ENCODE assay signal across 1 cellular context in genomic region chr19:955803-956746, GRCh38.
TF ChIP-seq lines count a peak whose summit lies in the region.

No MANE protein-coding gene starts in this region.

TF ChIP-seq in HepG2, 621 proteins besides CTCF, POLR2A, EP300 and RAD21:
- peak; percentile 75 for TF ChIP-seq AGO2 (optimal IDR thresholded peaks at IDR 0.05; ENCODE audit: low read depth, low read length)
- TF ChIP-seq ZBTB33 (CRISPR knock-in tag; IDR thresholded peaks at IDR 0.05) = 0 out of 2 replicates have a peak, but pooled peaks have one; percentile 30
- peak; percentile 17 for TF ChIP-seq ZFX (CRISPR knock-in tag; IDR thresholded peaks at IDR 0.05; ENCODE audit: low read depth)
- peak; percentile 55; the same call in 1 of the 2 replicates for TF ChIP-seq ZKSCAN8 (CRISPR knock-in tag; IDR thresholded peaks at IDR 0.05; ENCODE audit: borderline replicate concordance)
- no peak for TF ChIP-seq ZBTB26 (CRISPR knock-in tag; IDR thresholded peaks at IDR 0.05; ENCODE audit: borderline replicate concordance)
- TF ChIP-seq ZNF75D (CRISPR knock-in tag; IDR thresholded peaks at IDR 0.05; ENCODE audit: borderline replicate concordance) = no peak
